ENCODE assay signal across 19 cellular contexts in genomic region chr6:100103194-100103593, GRCh38.
DNase-seq lines count a peak whose midpoint lies in the region; ATAC-seq, FAIRE-seq and TF ChIP-seq lines count a peak whose summit lies in the region.
"Had no signal": no experiment of that assay in that cellular context is flagged by ENCODE, and none has a peak within 500 bp of the region (broad histone marks: within the 10 kb centered on the region; RNA-seq: fewer than 3 reads in every experiment).

No MANE protein-coding gene starts in this region.

- no peak for TF ChIP-seq CTCF in IMR-90 (conservative IDR thresholded peaks at IDR 0.05; ENCODE audit: low read depth, low read length)

- in situ Hi-C loops in IMR-90 (cut with MboI; ENCODE audit: low sequenced_read_pairs): no loop called here

- H3K27ac ChIP-seq in IMR-90 (ENCODE audit: insufficient read depth, low read length): no peak overlapping the region
- H3K27ac ChIP-seq: BLaER1 treated with 17β-estradiol and CSF1 and Interleukin-3, amounts not matched to agents 10 nM and 100 nM had no signal

- H3K36me3 ChIP-seq in IMR-90 (ENCODE audit: control insufficient read depth, insufficient read depth, low read length): no peaks in the 10 kb centered on the region
- H3K36me3 ChIP-seq: BE2C; BLaER1 treated with 17β-estradiol and CSF1 and Interleukin-3, amounts not matched to agents 10 nM and 100 nM; HAP-1 had no signal

- H4K20me1 ChIP-seq in IMR-90 (ENCODE audit: insufficient read depth, low read length): no peaks in the 10 kb centered on the region
- H4K20me1 ChIP-seq: BLaER1 treated with 17β-estradiol and CSF1 and Interleukin-3, amounts not matched to agents 10 nM and 100 nM had no signal

- DNase-seq in EL (peak; percentile 31), GM19239 (ENCODE audit: insufficient read length, low spot score) (no peak), IMR-90 (peak; percentile 6), AG20443 (ENCODE audit: low spot score) (no peak), nucleus accumbens (lab: John Stamatoyannopoulos, UW) (no peak), MV-4-11 (lab: John Stamatoyannopoulos, UW) (no peak)
- DNase-seq: AML-193; BE2C; Calu3; CD4-positive, alpha-beta memory T cell; COR-L47; DMS53; DMS79 treated with DMSO at 0.1 percent for 48 hours; GF-D8; GOT3 had no signal

- peak overlapping the region; percentile 58; the same call in 1 of the 2 replicates for H4K91ac ChIP-seq in IMR-90 (ENCODE audit: insufficient read depth, low read depth, low read length)

- peak overlapping the region in 1 of 2 experiments; percentile 80; a peak in 2 of 4 replicates for H4K8ac ChIP-seq in IMR-90 (ENCODE audit: low read depth in 2 of 2, low read length in 2 of 2)

- ATAC-seq in IMR-90 (ENCODE audit: low read depth): peak; percentile 70

- peak overlapping the region; percentile 83; the same call in 2 of the 3 replicates for H2BK15ac ChIP-seq in IMR-90 (ENCODE audit: low read depth, low read length)

- POLR2A ChIA-PET in IMR-90 (lab: Charles Lee; ENCODE audit: unreplicated experiment): no interaction called here

- H2BK20ac ChIP-seq in IMR-90 (ENCODE audit: low read depth, low read length): peak overlapping the region; percentile 75

- H2AFZ ChIP-seq in IMR-90 (replicated peaks; ENCODE audit: low read length, poor library complexity): peak overlapping the region; percentile 6

- no TSS peak for BruUV-seq in IMR-90 (replicated peaks; lab: Mats Ljungman, UMichigan)

- H2AK5ac ChIP-seq in IMR-90 (ENCODE audit: low read depth, low read length): peak overlapping the region; percentile 74

- peaks cover 2% of the 10 kb centered on the region for H3K27me3 ChIP-seq in IMR-90 (ENCODE audit: control insufficient read depth, insufficient read depth, low read length)
- H3K27me3 ChIP-seq: BLaER1 treated with 17β-estradiol and CSF1 and Interleukin-3, amounts not matched to agents 10 nM and 100 nM had no signal

- no peak overlapping the region for H3K4me3 ChIP-seq in IMR-90 (ENCODE audit: insufficient read depth, low read depth, low read length)
- H3K4me3 ChIP-seq: BLaER1 treated with 17β-estradiol and CSF1 and Interleukin-3, amounts not matched to agents 10 nM and 100 nM; HAP-1 had no signal

- H2BK5ac ChIP-seq in IMR-90 (ENCODE audit: low read depth, low read length, poor library complexity, severe bottlenecking): peak overlapping the region; percentile 74

- H2AK9ac ChIP-seq in IMR-90 (replicated peaks; ENCODE audit: low read depth, low read length, poor library complexity): no peak overlapping the region

- H3K9ac ChIP-seq in IMR-90 (ENCODE audit: low read depth, low read length): no peak overlapping the region
- H3K9ac ChIP-seq: BLaER1 treated with 17β-estradiol and CSF1 and Interleukin-3, amounts not matched to agents 10 nM and 100 nM had no signal

- H3K9me1 ChIP-seq in IMR-90 (ENCODE audit: insufficient read depth, low read length): peaks cover 6% of the 10 kb centered on the region

- H2BK120ac ChIP-seq in IMR-90 (ENCODE audit: low read depth, low read length): peak overlapping the region; percentile 89

- H3K79me1 ChIP-seq in IMR-90 (ENCODE audit: low read depth in 1 of 2, low read length in 2 of 2): no peaks in the 10 kb centered on the region

- H3K18ac ChIP-seq in IMR-90 (ENCODE audit: low read depth, low read length): peak overlapping the region; percentile 7; the same call in 1 of the 2 replicates

- no peak overlapping the region for H4K5ac ChIP-seq in IMR-90 (ENCODE audit: low read depth, low read length)

- H3K9me3 ChIP-seq in IMR-90 (ENCODE audit: control insufficient read depth, insufficient read depth, low read length): no peaks in the 10 kb centered on the region
- H3K9me3 ChIP-seq: BE2C; BLaER1 treated with 17β-estradiol and CSF1 and Interleukin-3, amounts not matched to agents 10 nM and 100 nM; HAP-1 had no signal

- peak overlapping the region; percentile 71; the same call in 1 of the 2 replicates for H3K23ac ChIP-seq in IMR-90 (ENCODE audit: low read depth, low read length)

- H3K4me2 ChIP-seq in IMR-90 (ENCODE audit: low read depth, low read length): peak overlapping the region; percentile 24; the same call in 1 of the 2 replicates
- H3K4me2 ChIP-seq: BLaER1 treated with 17β-estradiol and CSF1 and Interleukin-3, amounts not matched to agents 10 nM and 100 nM had no signal

- peak overlapping the region; percentile 84 for H3K4ac ChIP-seq in IMR-90 (ENCODE audit: low read depth, low read length)

- dilution Hi-C loops in IMR-90 (cut with HindIII; ENCODE audit: low sequenced_read_pairs, unreplicated experiment): loop anchor here (25.0 kb wide), 2 partner anchors 359 to 534 kb away; partner anchors contain the start of gene SIM1

- CTCF ChIA-PET in IMR-90 (lab: Yijun Ruan, JAX): interaction anchor here (0.6 to 2.5 kb wide), 4 partner anchors 102 to 587 kb away, joined by 3 to 11 read pairs (median 4); no protein-coding TSS in a partner anchor

- H3K4me1 ChIP-seq in IMR-90 (ENCODE audit: control insufficient read depth, insufficient read depth, low read length): peaks cover 9% of the 10 kb centered on the region
- H3K4me1 ChIP-seq: BE2C, HAP-1 had no signal

- intact Hi-C loops in IMR-90 (cut with micrococcal nuclease): loop anchor here (10.0 kb wide), 1 partner anchor 1292 kb away; the partner anchor contains the start of gene GRIK2

- TF ChIP-seq RAD21 in IMR-90 (IDR thresholded peaks at IDR 0.05; ENCODE audit: low read length): no peak

- peak overlapping the region; percentile 79 for H3K14ac ChIP-seq in IMR-90 (replicated peaks; ENCODE audit: low read depth, low read length)

- H3K56ac ChIP-seq in IMR-90 (ENCODE audit: extremely low read depth, insufficient read depth, low read length): no peak overlapping the region

- WGBS in IMR-90 (ENCODE audit: extremely low coverage in 2 of 2, insufficient read length in 1 of 2), 2 experiments: no CpG with 5 or more reads among the region's 3 CpGs

- TF ChIP-seq POLR2A in IMR-90 (IDR thresholded peaks at IDR 0.05; ENCODE audit: low read depth, low read length): no peak

- FAIRE-seq in GM19239 (lab: Jason Lieb, UNC): peak; percentile 53
- FAIRE-seq: GM12891, H54 had no signal

TF ChIP-seq in IMR-90, 13 proteins besides CTCF, POLR2A, EP300 and RAD21:
- TF ChIP-seq NFE2L2 (IDR thresholded peaks at IDR 0.05; ENCODE audit: low read depth, low read length): no peak
- no peak for TF ChIP-seq MAFK (IDR thresholded peaks at IDR 0.05; ENCODE audit: low read depth, low read length)
- TF ChIP-seq MAZ (IDR thresholded peaks at IDR 0.05; ENCODE audit: borderline replicate concordance, low read depth, low read length): no peak
- no peak for TF ChIP-seq FOS (IDR thresholded peaks at IDR 0.05; ENCODE audit: low read depth, low read length)

Comparison
In these comparisons a context has a peak if more than half of its experiments do, and no peak if none do; other contexts are left out.
1. DNase-seq: peak in EL (single experiment) and IMR-90 (single experiment); none in GM19239 (single experiment), AG20443 (single experiment), nucleus accumbens (0 of 56) and MV-4-11 (single experiment).